ENCODE assay signal across 8 cellular contexts in the genomic region with DNA sequence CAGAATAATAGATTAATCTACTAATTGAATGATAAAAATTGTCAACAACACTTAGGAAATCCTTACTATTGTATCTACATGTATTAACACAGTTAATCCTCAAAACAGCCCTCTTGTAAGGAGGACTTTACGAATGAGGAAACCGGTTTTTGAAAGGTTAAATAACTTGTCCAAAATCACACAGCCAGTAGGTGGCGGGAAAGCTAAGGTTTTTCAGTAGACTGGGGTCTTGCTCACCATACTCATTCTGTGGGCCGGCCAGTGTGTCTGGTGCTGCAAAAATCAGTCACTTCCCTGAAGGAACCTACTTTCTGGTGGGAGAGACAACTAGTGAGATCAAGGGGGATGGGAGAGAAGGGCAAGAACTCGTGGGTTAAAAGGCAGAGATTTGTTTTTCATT. TPM values are rescaled to one million over a fixed set of nuclear protein-coding genes. Genes with fewer than 3 reads are reported as not detected.
DNase-seq lines count a peak whose midpoint lies in the region; ATAC-seq, FAIRE-seq and TF ChIP-seq lines count a peak whose summit lies in the region.

No MANE protein-coding gene starts in this region.

- H3K4me3 ChIP-seq in osteoblast (ENCODE audit: insufficient read depth, low read length) = no peak overlapping the region
- H3K4me3 ChIP-seq in kidney (ENCODE audit: low read length in 2 of 2) = no peak overlapping the region

- POLR2A ChIA-PET in RWPE1 (lab: Yijun Ruan, JAX; ENCODE audit: low non-redundant PET) = no interaction called here

- DNase-seq in activated CD4-positive, alpha-beta T cell treated with anti-CD3 and anti-CD28 coated beads for 48 hours = peak; percentile 39
- DNase-seq in activated CD4-positive, alpha-beta T cell treated with anti-CD3 and anti-CD28 coated beads for 4 hours = no peak
- peak; percentile 29 for DNase-seq in NCI-H146 (lab: John Stamatoyannopoulos, UW)
- DNase-seq in cerebellar cortex (ENCODE audit: low spot score) = peak; percentile 59
- DNase-seq in osteoblast (ENCODE audit: insufficient read length, low spot score, missing footprints) = peak; percentile 81
- DNase-seq in RWPE1 (ENCODE audit: low spot score) = no peak
- no peak for DNase-seq in kidney

- intact Hi-C loops in kidney (cut with DNase I) = no loop called here

- TF ChIP-seq CTCF in osteoblast (IDR thresholded peaks at IDR 0.05; ENCODE audit: extremely low read depth, low read depth, low read length) = peak; percentile 54
- no peak for TF ChIP-seq CTCF in RWPE1 (conservative IDR thresholded peaks at IDR 0.05; ENCODE audit: low read depth)
- no peak for TF ChIP-seq CTCF in kidney (IDR thresholded peaks at IDR 0.05; ENCODE audit: borderline replicate concordance, extremely low read depth, insufficient read depth)

- H2AFZ ChIP-seq in osteoblast (ENCODE audit: low read length) = no peak overlapping the region

- no peak for ATAC-seq in GM21381 (IDR thresholded peaks at IDR 0.05; ENCODE audit: unreplicated experiment)

- no peak overlapping the region for H3K27ac ChIP-seq in osteoblast (ENCODE audit: low read depth, low read length)
- H3K27ac ChIP-seq in RWPE1 = no peak overlapping the region
- H3K27ac ChIP-seq in kidney (ENCODE audit: low read depth in 2 of 2, low read length in 2 of 2) = no peak overlapping the region

- FAIRE-seq in kidney (lab: Jason Lieb, UNC) = no peak

- H3K4me1 ChIP-seq in osteoblast (ENCODE audit: insufficient read depth, low read length) = peaks cover 13% of the 10 kb centered on the region
- H3K4me1 ChIP-seq in kidney (ENCODE audit: control insufficient read depth in 1 of 2, insufficient read depth in 1 of 2, low read depth in 1 of 2, low read length in 2 of 2) = peaks cover 0 to 11% of the 10 kb centered on the region in 2 donors

- H3K79me2 ChIP-seq in osteoblast (ENCODE audit: insufficient read depth, low read length) = peaks cover 4% of the 10 kb centered on the region

- peaks cover 4% of the 10 kb centered on the region for H4K20me1 ChIP-seq in osteoblast (ENCODE audit: insufficient read depth, low read length)

- H3K27me3 ChIP-seq in osteoblast (ENCODE audit: insufficient read depth, low read length) = no peaks in the 10 kb centered on the region

- CTCF ChIA-PET in RWPE1 (lab: Yijun Ruan, JAX) = interaction anchor here (0.6 to 1.0 kb wide), 4 partner anchors 30 to 722 kb away, joined by 3 to 6 read pairs (median 3); no protein-coding TSS in a partner anchor

- H3K9me3 ChIP-seq in osteoblast (ENCODE audit: low read depth, low read length) (no peaks in the 10 kb centered on the region), kidney (ENCODE audit: control insufficient read depth in 1 of 2, low read length in 2 of 2) (no peaks in the 10 kb centered on the region)

- no peaks in the 10 kb centered on the region for H3K36me3 ChIP-seq in osteoblast (ENCODE audit: insufficient read depth, low read length)
- H3K36me3 ChIP-seq in kidney (ENCODE audit: control insufficient read depth in 1 of 2, insufficient read depth in 2 of 2, low read length in 2 of 2) = peaks cover 0 to 2% of the 10 kb centered on the region in 2 donors

- no peak overlapping the region for H3K4me2 ChIP-seq in osteoblast (ENCODE audit: insufficient read depth, low read length)

- H3K9ac ChIP-seq in kidney (ENCODE audit: low read length in 2 of 2) = no peak overlapping the region

RNA-seq across cellular contexts. Expression of gene DCPS, which starts 3.8 kb away (rescaled TPM):
- total RNA-seq in osteoblast = 8.3 TPM in 2 replicates
- 24.2 TPM for total RNA-seq in kidney
- 23.9 TPM for polyA plus RNA-seq in kidney (ENCODE audit: insufficient read depth, low read depth, low replicate concordance)

RNA-seq across cellular contexts. Expression of gene TIRAP, which starts 24.8 kb away (rescaled TPM):
- total RNA-seq in osteoblast = 9.8 and 10.6 TPM in 2 replicates
- total RNA-seq in kidney = 12.1 TPM
- 5.8 TPM for polyA plus RNA-seq in kidney (ENCODE audit: insufficient read depth, low read depth, low replicate concordance)

RNA-seq across cellular contexts. Expression of gene FOXRED1, which starts 38.8 kb away (rescaled TPM):
- 8.3 and 11.6 TPM in 2 replicates for total RNA-seq in osteoblast
- 21.5 TPM for total RNA-seq in kidney
- 37.1 TPM for polyA plus RNA-seq in kidney (ENCODE audit: insufficient read depth, low read depth, low replicate concordance)

RNA-seq across cellular contexts. Expression of gene SRPRA, which starts 39.0 kb away (rescaled TPM):
- total RNA-seq in osteoblast (94.6 and 99.5 TPM in 2 replicates), kidney (116 TPM)
- polyA plus RNA-seq in kidney (ENCODE audit: insufficient read depth, low read depth, low replicate concordance) = 55.2 TPM

RNA-seq across cellular contexts. Expression of gene ST3GAL4, which starts 47.8 kb away (rescaled TPM):
- total RNA-seq in osteoblast (11.8 and 13.8 TPM in 2 replicates), kidney (27.4 TPM)
- 72.8 TPM for polyA plus RNA-seq in kidney (ENCODE audit: insufficient read depth, low read depth, low replicate concordance)

Comparison
In these comparisons a context has a peak if more than half of its experiments do, and no peak if none do; other contexts are left out.
1. DNase-seq: peak in activated CD4-positive, alpha-beta T cell treated with anti-CD3 and anti-CD28 coated beads for 48 hours (single experiment), NCI-H146 (single experiment), cerebellar cortex (single experiment) and osteoblast (single experiment); none in activated CD4-positive, alpha-beta T cell treated with anti-CD3 and anti-CD28 coated beads for 4 hours (0 of 2), RWPE1 (single experiment) and kidney (single experiment).